In the genomic region with DNA sequence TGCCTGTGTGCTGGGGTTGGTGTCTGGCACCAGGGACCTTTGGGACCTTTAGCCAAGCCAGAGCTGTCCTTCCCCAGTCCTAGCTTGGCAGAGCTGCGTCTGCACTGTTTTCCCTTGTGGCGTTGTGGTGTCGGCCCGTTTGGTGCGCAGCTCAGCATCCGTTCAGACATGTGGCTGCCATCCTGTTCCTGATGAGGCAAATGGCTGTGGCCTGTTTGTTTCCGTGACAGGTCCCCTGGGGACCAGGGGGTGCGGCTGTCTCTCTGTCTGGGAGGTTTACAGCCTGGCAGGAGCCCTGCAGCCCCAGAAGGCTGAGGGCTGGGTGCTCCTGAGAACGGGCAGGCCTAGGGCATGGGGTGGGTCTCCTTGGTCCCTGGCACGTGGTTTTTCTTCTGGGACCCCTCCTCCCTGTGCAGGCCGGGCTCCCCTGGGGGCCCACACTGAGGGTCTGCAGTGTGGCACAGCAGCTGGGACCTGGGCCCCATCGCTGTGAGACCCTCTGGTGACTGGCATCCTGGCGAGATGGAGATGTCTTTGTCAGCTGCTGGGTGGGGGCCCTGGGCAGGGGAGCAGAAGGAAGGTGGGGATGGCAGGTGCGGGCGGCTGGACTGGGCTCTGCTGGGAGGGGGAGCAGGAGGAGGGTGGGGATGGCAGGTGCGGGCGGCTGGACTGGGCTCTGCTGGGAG, we compare ENCODE assay signal across 8 cellular contexts. TPM values are rescaled to one million over a fixed set of nuclear protein-coding genes. Genes with fewer than 3 reads are reported as not detected.
DNase-seq lines count a peak whose midpoint lies in the region; ATAC-seq and TF ChIP-seq lines count a peak whose summit lies in the region.

No MANE protein-coding gene starts in this region.

- TF ChIP-seq CTCF in GM10266 (IDR thresholded peaks at IDR 0.05; ENCODE audit: control insufficient read depth, insufficient read depth, low read depth, missing control alignments) = no peak
- TF ChIP-seq CTCF in nephron progenitor cell (IDR thresholded peaks at IDR 0.05) = no peak
- no peak for TF ChIP-seq CTCF in omental fat pad (IDR thresholded peaks at IDR 0.05)
- TF ChIP-seq CTCF in osteoblast (IDR thresholded peaks at IDR 0.05; ENCODE audit: extremely low read depth, low read depth, low read length) = no peak

- H3K79me2 ChIP-seq in osteoblast (ENCODE audit: insufficient read depth, low read length) = peaks cover 91% of the 10 kb centered on the region

- no peak overlapping the region for H3K27ac ChIP-seq in osteoblast (ENCODE audit: low read depth, low read length)

- ATAC-seq in HG03159 (IDR thresholded peaks at IDR 0.05; ENCODE audit: unreplicated experiment) (no peak), omental fat pad (ENCODE audit: low FRiP score) (no peak)

- no peak overlapping the region for H3K4me3 ChIP-seq in osteoblast (ENCODE audit: insufficient read depth, low read length)

- peaks cover 29 to 48% (median 47%) of the 10 kb centered on the region in 3 donors for H3K4me1 Mint-ChIP-seq in IgD-negative memory B cell
- peaks cover 42% of the 10 kb centered on the region for H3K4me1 Mint-ChIP-seq in activated CD4-positive, alpha-beta memory T cell treated with anti-CD3 and anti-CD28 coated beads for 36 hours (ENCODE audit: low read depth)
- H3K4me1 Mint-ChIP-seq in nephron progenitor cell = peaks cover 73% of the 10 kb centered on the region

- H3K36me3 Mint-ChIP-seq in IgD-negative memory B cell = peaks cover 2% of the 10 kb centered on the region
- peaks cover 14% of the 10 kb centered on the region for H3K36me3 Mint-ChIP-seq in activated CD4-positive, alpha-beta memory T cell treated with anti-CD3 and anti-CD28 coated beads for 36 hours
- H3K36me3 Mint-ChIP-seq in nephron progenitor cell (ENCODE audit: low read depth) = peaks cover 9% of the 10 kb centered on the region

- no peaks in the 10 kb centered on the region for H3K36me3 ChIP-seq in osteoblast (ENCODE audit: insufficient read depth, low read length)

- no peaks in the 10 kb centered on the region for H3K27me3 Mint-ChIP-seq in IgD-negative memory B cell
- H3K27me3 Mint-ChIP-seq in activated CD4-positive, alpha-beta memory T cell treated with anti-CD3 and anti-CD28 coated beads for 36 hours = no peaks in the 10 kb centered on the region
- peaks cover 2% of the 10 kb centered on the region for H3K27me3 Mint-ChIP-seq in nephron progenitor cell (ENCODE audit: low read depth, poor library complexity)

- POLR2A ChIA-PET in activated CD4-positive, alpha-beta memory T cell treated with anti-CD3 and anti-CD28 coated beads for 36 hours (lab: Charles Lee) = no interaction called here

- no peaks in the 10 kb centered on the region for H3K9me3 ChIP-seq in osteoblast (ENCODE audit: low read depth, low read length)

- H4K20me1 ChIP-seq in osteoblast (ENCODE audit: insufficient read depth, low read length) = peaks cover 37% of the 10 kb centered on the region

- H2AFZ ChIP-seq in osteoblast (ENCODE audit: low read length) = no peak overlapping the region

- peak overlapping the region; percentile 97 to 98 (median 97) for H3K27ac Mint-ChIP-seq in IgD-negative memory B cell
- no peak overlapping the region for H3K27ac Mint-ChIP-seq in activated CD4-positive, alpha-beta memory T cell treated with anti-CD3 and anti-CD28 coated beads for 36 hours
- H3K27ac Mint-ChIP-seq in nephron progenitor cell = no peak overlapping the region

- no peaks in the 10 kb centered on the region for H3K9me3 Mint-ChIP-seq in IgD-negative memory B cell
- H3K9me3 Mint-ChIP-seq in activated CD4-positive, alpha-beta memory T cell treated with anti-CD3 and anti-CD28 coated beads for 36 hours = peaks cover 12% of the 10 kb centered on the region
- no peaks in the 10 kb centered on the region for H3K9me3 Mint-ChIP-seq in nephron progenitor cell

- peaks cover 11% of the 10 kb centered on the region for H3K4me1 ChIP-seq in osteoblast (ENCODE audit: insufficient read depth, low read length)

- CTCF ChIA-PET in activated CD4-positive, alpha-beta memory T cell treated with anti-CD3 and anti-CD28 coated beads for 36 hours (lab: Charles Lee) = interaction anchor here (0.5 kb wide), 1 partner anchor 827 kb away, joined by 3 read pairs; no protein-coding TSS in a partner anchor

- no peaks in the 10 kb centered on the region for H3K27me3 ChIP-seq in osteoblast (ENCODE audit: insufficient read depth, low read length)

- DNase-seq in GM10266 (ENCODE audit: extremely low spot score) (peak; percentile 77), nephron progenitor cell (no peak), SIG-M5 treated with dmso at 0.1 percent for 504 hours (lab: John Stamatoyannopoulos, UW; ENCODE audit: unreplicated experiment) (no peak), omental fat pad (ENCODE audit: low spot score) (no peak), osteoblast (ENCODE audit: insufficient read length, low spot score, missing footprints) (no peak)
- peak; percentile 39 for DNase-seq in activated CD4-positive, alpha-beta memory T cell treated with anti-CD3 and anti-CD28 coated beads for 36 hours

- no peak overlapping the region for H3K4me2 ChIP-seq in osteoblast (ENCODE audit: insufficient read depth, low read length)

- H3K4me3 Mint-ChIP-seq in IgD-negative memory B cell (peak overlapping the region; percentile 76 to 92 (median 88)), nephron progenitor cell (peak overlapping the region; percentile 18)
- no peak overlapping the region for H3K4me3 Mint-ChIP-seq in activated CD4-positive, alpha-beta memory T cell treated with anti-CD3 and anti-CD28 coated beads for 36 hours

- intact Hi-C loops in activated CD4-positive, alpha-beta memory T cell treated with anti-CD3 and anti-CD28 coated beads for 36 hours (cut with micrococcal nuclease) = no loop called here

RNA-seq across cellular contexts. Expression of a gene that starts 4.0 kb away (rescaled TPM):
- 20.8 TPM for polyA plus RNA-seq in IgD-negative memory B cell
- 10 to 100 TPM; 43.8 TPM for total RNA-seq in activated CD4-positive, alpha-beta memory T cell treated with anti-CD3 and anti-CD28 coated beads for 36 hours
- total RNA-seq in omental fat pad (10 to 100 TPM; 24.0 to 42.6 (median 27.4) TPM), osteoblast (32.6 and 34.5 TPM in 2 replicates)

RNA-seq across cellular contexts. Expression of a gene that starts 4.1 kb away (rescaled TPM):
- 308 TPM for polyA plus RNA-seq in IgD-negative memory B cell
- 100 to 1,000 TPM; 137 to 144 TPM for total RNA-seq in activated CD4-positive, alpha-beta memory T cell treated with anti-CD3 and anti-CD28 coated beads for 36 hours
- total RNA-seq in omental fat pad = 100 to 1,000 TPM; 101 to 142 (median 115) TPM
- 46.9 and 57.9 TPM in 2 replicates for total RNA-seq in osteoblast

RNA-seq across cellular contexts. Expression of a gene that starts 24.5 kb away (rescaled TPM):
- 14.7 TPM for polyA plus RNA-seq in IgD-negative memory B cell
- under 1 TPM in 1 of 2 experiments, not detected in 1; 0.10 TPM for total RNA-seq in activated CD4-positive, alpha-beta memory T cell treated with anti-CD3 and anti-CD28 coated beads for 36 hours
- under 1 TPM in 1 of 4 donors, not detected in 3; 0.19 TPM for total RNA-seq in omental fat pad
- total RNA-seq in osteoblast = not detected in 2 replicates

RNA-seq across cellular contexts. Expression of a gene that starts 27.6 kb away (rescaled TPM):
- not detected for polyA plus RNA-seq in IgD-negative memory B cell
- total RNA-seq in activated CD4-positive, alpha-beta memory T cell treated with anti-CD3 and anti-CD28 coated beads for 36 hours = not detected
- under 1 TPM in 1 of 4 donors, not detected in 3; 0.12 TPM for total RNA-seq in omental fat pad
- 0.29 and 1.1 TPM in 2 replicates for total RNA-seq in osteoblast

RNA-seq across cellular contexts. Expression of a gene that starts 50.5 kb away (rescaled TPM):
- 0.26 TPM for polyA plus RNA-seq in IgD-negative memory B cell
- not detected for total RNA-seq in activated CD4-positive, alpha-beta memory T cell treated with anti-CD3 and anti-CD28 coated beads for 36 hours
- total RNA-seq in omental fat pad (1 to 10 TPM in 3 of 4 donors, under 1 TPM in 1; 0.09 to 9.1 (median 1.3) TPM), osteoblast (under 0.01 TPM in 1 of 2 replicates, not detected in the other)

Comparison
In these comparisons a context has a peak if more than half of its experiments do, and no peak if none do; other contexts are left out.
1. DNase-seq: peak in GM10266 (single experiment) and activated CD4-positive, alpha-beta memory T cell treated with anti-CD3 and anti-CD28 coated beads for 36 hours (single experiment); none in nephron progenitor cell (single experiment), SIG-M5 treated with dmso at 0.1 percent for 504 hours (single experiment), omental fat pad (single experiment) and osteoblast (single experiment).
2. H3K27ac Mint-ChIP-seq: peak in IgD-negative memory B cell (3 of 3); none in activated CD4-positive, alpha-beta memory T cell treated with anti-CD3 and anti-CD28 coated beads for 36 hours (single experiment) and nephron progenitor cell (single experiment).